ENCODE assay signal across 2 cellular contexts in the genomic region with DNA sequence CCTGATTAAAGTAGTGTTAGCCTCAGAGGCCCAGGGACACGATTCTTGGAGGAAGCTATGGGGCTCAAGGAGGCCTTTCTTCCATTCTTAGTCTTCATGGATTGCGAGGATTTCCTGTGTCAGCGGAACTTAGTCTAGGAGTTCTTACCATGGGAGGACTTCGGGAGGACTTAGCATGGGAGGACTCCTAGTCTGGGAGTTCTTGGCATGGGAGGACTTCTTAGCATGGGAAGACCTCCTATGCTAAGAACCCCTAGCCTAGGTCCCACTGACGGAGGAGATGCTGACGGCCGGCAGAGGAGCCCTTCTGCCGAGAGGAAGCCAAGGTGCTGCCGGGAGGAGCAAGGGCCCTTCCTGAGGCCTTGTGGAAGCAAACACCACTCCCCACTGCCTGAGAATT.
TF ChIP-seq lines count a peak whose summit lies in the region.

No MANE protein-coding gene starts in this region.

TF ChIP-seq in SK-N-SH, 30 proteins besides CTCF, POLR2A, EP300 and RAD21:
- TF ChIP-seq, protein P1, sequence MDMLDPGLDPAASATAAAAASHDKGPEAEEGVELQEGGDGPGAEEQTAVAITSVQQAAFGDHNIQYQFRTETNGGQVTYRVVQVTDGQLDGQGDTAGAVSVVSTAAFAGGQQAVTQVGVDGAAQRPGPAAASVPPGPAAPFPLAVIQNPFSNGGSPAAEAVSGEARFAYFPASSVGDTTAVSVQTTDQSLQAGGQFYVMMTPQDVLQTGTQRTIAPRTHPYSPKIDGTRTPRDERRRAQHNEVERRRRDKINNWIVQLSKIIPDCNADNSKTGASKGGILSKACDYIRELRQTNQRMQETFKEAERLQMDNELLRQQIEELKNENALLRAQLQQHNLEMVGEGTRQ (IDR thresholded peaks at IDR 0.05; ENCODE audit: borderline replicate concordance, low read depth, low read length), result no peak
- TF ChIP-seq NRF1 (IDR thresholded peaks at IDR 0.05; ENCODE audit: low read depth, low read length) (no peak), CHD2 (IDR thresholded peaks at IDR 0.05; ENCODE audit: low read length, partially characterized antibody) (no peak), MXI1 (IDR thresholded peaks at IDR 0.05; ENCODE audit: low read depth, low read length) (no peak), MEF2A (IDR thresholded peaks at IDR 0.05; ENCODE audit: borderline replicate concordance, low read depth) (no peak), TAF1 (IDR thresholded peaks at IDR 0.05; ENCODE audit: borderline replicate concordance, low read depth, low read length) (no peak), SIN3A (IDR thresholded peaks at IDR 0.05; ENCODE audit: borderline replicate concordance, low read depth, low read length) (no peak), YY1 (IDR thresholded peaks at IDR 0.05; ENCODE audit: low read depth) (no peak), RXRA (IDR thresholded peaks at IDR 0.05; ENCODE audit: borderline replicate concordance, low read depth) (no peak), FOXM1 (IDR thresholded peaks at IDR 0.05; ENCODE audit: low read depth) (no peak)
- TF ChIP-seq, protein P2, sequence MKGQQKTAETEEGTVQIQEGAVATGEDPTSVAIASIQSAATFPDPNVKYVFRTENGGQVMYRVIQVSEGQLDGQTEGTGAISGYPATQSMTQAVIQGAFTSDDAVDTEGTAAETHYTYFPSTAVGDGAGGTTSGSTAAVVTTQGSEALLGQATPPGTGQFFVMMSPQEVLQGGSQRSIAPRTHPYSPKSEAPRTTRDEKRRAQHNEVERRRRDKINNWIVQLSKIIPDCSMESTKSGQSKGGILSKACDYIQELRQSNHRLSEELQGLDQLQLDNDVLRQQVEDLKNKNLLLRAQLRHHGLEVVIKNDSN (IDR thresholded peaks at IDR 0.05; ENCODE audit: borderline replicate concordance, low read depth), result no peak
- TF ChIP-seq, protein P3, sequence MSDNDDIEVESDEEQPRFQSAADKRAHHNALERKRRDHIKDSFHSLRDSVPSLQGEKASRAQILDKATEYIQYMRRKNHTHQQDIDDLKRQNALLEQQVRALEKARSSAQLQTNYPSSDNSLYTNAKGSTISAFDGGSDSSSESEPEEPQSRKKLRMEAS (IDR thresholded peaks at IDR 0.05; ENCODE audit: low read depth), result no peak
- TF ChIP-seq, protein P4, sequence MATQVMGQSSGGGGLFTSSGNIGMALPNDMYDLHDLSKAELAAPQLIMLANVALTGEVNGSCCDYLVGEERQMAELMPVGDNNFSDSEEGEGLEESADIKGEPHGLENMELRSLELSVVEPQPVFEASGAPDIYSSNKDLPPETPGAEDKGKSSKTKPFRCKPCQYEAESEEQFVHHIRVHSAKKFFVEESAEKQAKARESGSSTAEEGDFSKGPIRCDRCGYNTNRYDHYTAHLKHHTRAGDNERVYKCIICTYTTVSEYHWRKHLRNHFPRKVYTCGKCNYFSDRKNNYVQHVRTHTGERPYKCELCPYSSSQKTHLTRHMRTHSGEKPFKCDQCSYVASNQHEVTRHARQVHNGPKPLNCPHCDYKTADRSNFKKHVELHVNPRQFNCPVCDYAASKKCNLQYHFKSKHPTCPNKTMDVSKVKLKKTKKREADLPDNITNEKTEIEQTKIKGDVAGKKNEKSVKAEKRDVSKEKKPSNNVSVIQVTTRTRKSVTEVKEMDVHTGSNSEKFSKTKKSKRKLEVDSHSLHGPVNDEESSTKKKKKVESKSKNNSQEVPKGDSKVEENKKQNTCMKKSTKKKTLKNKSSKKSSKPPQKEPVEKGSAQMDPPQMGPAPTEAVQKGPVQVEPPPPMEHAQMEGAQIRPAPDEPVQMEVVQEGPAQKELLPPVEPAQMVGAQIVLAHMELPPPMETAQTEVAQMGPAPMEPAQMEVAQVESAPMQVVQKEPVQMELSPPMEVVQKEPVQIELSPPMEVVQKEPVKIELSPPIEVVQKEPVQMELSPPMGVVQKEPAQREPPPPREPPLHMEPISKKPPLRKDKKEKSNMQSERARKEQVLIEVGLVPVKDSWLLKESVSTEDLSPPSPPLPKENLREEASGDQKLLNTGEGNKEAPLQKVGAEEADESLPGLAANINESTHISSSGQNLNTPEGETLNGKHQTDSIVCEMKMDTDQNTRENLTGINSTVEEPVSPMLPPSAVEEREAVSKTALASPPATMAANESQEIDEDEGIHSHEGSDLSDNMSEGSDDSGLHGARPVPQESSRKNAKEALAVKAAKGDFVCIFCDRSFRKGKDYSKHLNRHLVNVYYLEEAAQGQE (IDR thresholded peaks at IDR 0.05; ENCODE audit: low read depth, low read length), result no peak

TF ChIP-seq in endothelial cell of umbilical vein, 7 proteins besides CTCF, POLR2A, EP300 and RAD21:
- TF ChIP-seq FOS (IDR thresholded peaks at IDR 0.05; ENCODE audit: borderline replicate concordance, insufficient read depth, low read length), result no peak
- no peak for TF ChIP-seq JUN (IDR thresholded peaks at IDR 0.05; ENCODE audit: borderline replicate concordance, insufficient read depth, insufficient read length, low read depth)
- TF ChIP-seq, protein P3 (IDR thresholded peaks at IDR 0.05; ENCODE audit: insufficient read depth, insufficient read length), result no peak
- no peak for TF ChIP-seq MYC (IDR thresholded peaks at IDR 0.05; ENCODE audit: low read depth, low read length)
- no peak for TF ChIP-seq GATA2 (IDR thresholded peaks at IDR 0.05; ENCODE audit: insufficient read depth, insufficient read length, low read depth, low read length)
TF ChIP-seq in endothelial cell of umbilical vein: peak in this region for 0.
